In genomic region chrX:8834393-8834792, GRCh38 we compare ENCODE assay signal across 9 cellular contexts. TPM values are rescaled to one million over a fixed set of nuclear protein-coding genes. Genes with fewer than 3 reads are reported as not detected.
"Had no signal": no experiment of that assay in that cellular context is flagged by ENCODE, and none has a peak within 500 bp of the region (broad histone marks: within the 10 kb centered on the region; RNA-seq: fewer than 3 reads in every experiment).

No MANE protein-coding gene starts in this region.

- DNase-seq: GDM1, GF-D8 had no signal

- ATAC-seq: GM12878 had no signal

- FAIRE-seq: G401.6, GM12878, GM12891, GM12892, GM18507, GM19239 had no signal

- H3K4me3 ChIP-seq: GM12878 had no signal

RNA-seq across cellular contexts. Expression of gene FAM9A, which starts 33.2 kb away (rescaled TPM):
- total RNA-seq: G401, GM12878 had no signal
- polyA plus RNA-seq: GM12878 had no signal
